In the genomic region with DNA sequence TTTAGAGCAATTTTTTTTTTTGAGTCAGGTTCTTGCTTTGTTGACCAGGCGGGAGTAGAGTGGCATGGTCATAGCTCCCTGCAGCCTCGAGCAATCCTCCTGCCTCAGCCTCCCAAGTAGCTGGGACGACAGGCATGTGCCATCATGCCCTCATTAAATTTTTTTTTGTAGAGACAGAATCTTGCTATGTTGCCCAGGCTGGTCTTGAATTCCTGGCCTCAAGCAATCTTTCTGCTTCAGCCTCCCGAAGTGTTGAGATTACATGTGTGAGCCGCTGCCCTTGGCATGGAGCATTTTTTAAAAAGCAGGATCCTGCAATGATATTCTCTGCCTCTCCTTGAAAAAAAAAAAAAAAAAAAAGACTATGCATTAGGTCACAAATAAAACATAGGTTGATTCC, we compare ENCODE assay signal across 34 cellular contexts.
"Had no signal": no experiment of that assay in that cellular context is flagged by ENCODE, and none has a peak within 500 bp of the region (broad histone marks: within the 10 kb centered on the region; RNA-seq: fewer than 3 reads in every experiment).

No MANE protein-coding gene starts in this region.

- H3K4me3 ChIP-seq: MG63 had no signal

- H3K36me3 ChIP-seq: MG63 had no signal

- DNase-seq: Karpas-422, Kasumi-1, MG63, MM.1S, MV-4-11, NCI-H1048, NCI-H1092, NCI-H1092 treated with DMSO at 0.1 percent for 48 hours, NCI-H1105, NCI-H1105 treated with DMSO at 0.1 percent for 48 hours, NCI-H1417, NCI-H1417 treated with DMSO at 0.1 percent for 48 hours, NCI-H1436, NCI-H1436 treated with DMSO at 0.1 percent for 48 hours, NCI-H146, NCI-H1694, NCI-H1694 treated with DMSO at 0.1 percent for 48 hours, NCI-H187, NCI-H187 treated with DMSO at 0.1 percent for 48 hours, NCI-H1930, NCI-H2029, NCI-H2029 treated with DMSO at 0.1 percent for 48 hours, NCI-H2081, NCI-H2081 treated with DMSO at 0.1 percent for 48 hours, NCI-H2107, NCI-H2171, NCI-H2171 treated with DMSO at 0.1 percent for 48 hours, NCI-H2227 treated with DMSO at 0.1 percent for 48 hours, NCI-H226, NCI-H345, NCI-H446, NCI-H446 treated with DMSO at 0.1 percent for 48 hours, NCI-H510A, NCI-H510A treated with DMSO at 0.1 percent for 48 hours had no signal
